Comparison of ENCODE assay signal across 1 cellular context in the genomic region with DNA sequence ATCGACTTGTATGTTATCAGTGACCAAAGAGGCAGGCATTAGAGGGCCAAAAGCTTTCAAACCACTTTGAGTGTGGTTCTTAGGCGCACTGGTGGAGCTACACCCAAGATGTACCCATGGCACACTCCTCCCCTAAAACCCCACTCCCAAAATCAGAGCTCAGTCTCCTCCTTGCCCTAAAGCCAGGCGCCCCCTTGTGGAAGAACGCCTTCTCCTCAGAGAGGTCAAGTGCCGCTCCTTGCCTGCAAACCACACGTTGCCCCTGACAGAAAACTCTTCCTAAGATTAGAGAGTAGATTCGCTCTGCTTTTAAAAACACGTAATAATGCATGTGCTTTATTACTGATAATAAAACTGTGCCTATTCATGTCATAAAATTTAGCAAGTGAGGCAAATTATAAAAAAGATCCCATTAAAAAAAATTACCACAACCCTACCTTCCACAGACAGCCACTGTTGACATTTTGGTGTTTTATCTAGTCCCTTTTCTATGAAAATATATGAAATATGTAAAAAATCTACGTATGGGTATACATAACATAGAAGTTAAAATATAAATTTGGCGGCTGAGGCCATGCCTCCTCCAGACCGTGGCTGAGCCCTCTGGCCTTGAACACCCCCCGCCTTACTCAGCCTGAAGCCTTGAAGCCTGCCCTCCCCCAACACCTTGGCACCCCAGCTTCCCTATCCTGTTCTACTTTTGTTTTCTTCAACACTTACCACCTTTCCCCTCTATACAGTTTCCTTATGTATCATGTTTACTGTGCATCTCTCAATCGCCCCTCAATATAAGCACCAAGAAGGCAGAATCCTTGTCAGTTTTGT.
TF ChIP-seq lines count a peak whose summit lies in the region.

No MANE protein-coding gene starts in this region.

TF ChIP-seq in IMR-90, 13 proteins besides CTCF, POLR2A, EP300 and RAD21:
- TF ChIP-seq MAZ (IDR thresholded peaks at IDR 0.05; ENCODE audit: borderline replicate concordance, low read depth, low read length): no peak
- TF ChIP-seq MXI1 (IDR thresholded peaks at IDR 0.05; ENCODE audit: borderline replicate concordance, low read depth, low read length): no peak
- peak; percentile 75 for TF ChIP-seq SMC3 (IDR thresholded peaks at IDR 0.05; ENCODE audit: low read depth, low read length)
